Comparison of ENCODE assay signal across 25 cellular contexts in genomic region chr11:33725496-33725895, GRCh38. TPM values are rescaled to one million over a fixed set of nuclear protein-coding genes. Genes with fewer than 3 reads are reported as not detected.
DNase-seq lines count a peak whose midpoint lies in the region; ATAC-seq and TF ChIP-seq lines count a peak whose summit lies in the region.
"Had no signal": no experiment of that assay in that cellular context is flagged by ENCODE, and none has a peak within 500 bp of the region (broad histone marks: within the 10 kb centered on the region; RNA-seq: fewer than 3 reads in every experiment).

No MANE protein-coding gene starts in this region.

- H3K36me3 ChIP-seq in mesodermal cell (ENCODE audit: control insufficient read depth, insufficient read depth, low read length): peaks cover 19% of the 10 kb centered on the region
- H3K36me3 ChIP-seq in thoracic aorta: peaks cover 4% of the 10 kb centered on the region

- no peak for ATAC-seq in thoracic aorta (ENCODE audit: insufficient number of reproducible peaks, low FRiP score, low read depth)
- ATAC-seq: activated CD8-positive, alpha-beta T cell treated with anti-CD3 and anti-CD28 coated beads for 36 hours; naive thymus-derived CD8-positive, alpha-beta T cell had no signal

- intact Hi-C loops in MCF 10A (cut with micrococcal nuclease): no loop called here

- WGBS in mesodermal cell (ENCODE audit: insufficient coverage in 2 of 2), 2 experiments: 71 to 75% methylated on average over 2 of the region's 5 CpGs

- H3K9me3 ChIP-seq in mesodermal cell (ENCODE audit: control insufficient read depth, low read length): no peaks in the 10 kb centered on the region
- H3K9me3 ChIP-seq in thoracic aorta: no peaks in the 10 kb centered on the region
- H3K9me3 ChIP-seq: Caco-2 had no signal

- H3K4me1 Mint-ChIP-seq in HFFc6 (ENCODE audit: low read depth) (peaks cover 97% of the 10 kb centered on the region), MCF 10A (ENCODE audit: insufficient read depth, unreplicated experiment) (peaks cover 68% of the 10 kb centered on the region)

- H3K4me1 ChIP-seq in mesodermal cell (ENCODE audit: control insufficient read depth, insufficient read depth, low read length, poor library complexity, severe bottlenecking): peaks cover 49% of the 10 kb centered on the region
- peaks cover 31 to 45% of the 10 kb centered on the region in 2 donors for H3K4me1 ChIP-seq in thoracic aorta (ENCODE audit: control insufficient read depth in 1 of 2, low read depth in 2 of 2)

- TF ChIP-seq CTCF in HFFc6 (IDR thresholded peaks at IDR 0.05): no peak
- TF ChIP-seq CTCF in MCF 10A (IDR thresholded peaks at IDR 0.05; ENCODE audit: unreplicated experiment): no peak
- no peak for TF ChIP-seq CTCF in thoracic aorta (IDR thresholded peaks at IDR 0.05)

- H3K36me3 Mint-ChIP-seq in HFFc6 (ENCODE audit: low read depth): peaks cover 54% of the 10 kb centered on the region
- peaks cover 72% of the 10 kb centered on the region for H3K36me3 Mint-ChIP-seq in MCF 10A (ENCODE audit: insufficient read depth, unreplicated experiment)

- BruUV-seq in MCF 10A (replicated peaks; lab: Mats Ljungman, UMichigan): no TSS peak

- H3K27ac Mint-ChIP-seq in HFFc6: peak overlapping the region; percentile 97
- H3K27ac Mint-ChIP-seq in MCF 10A (ENCODE audit: low read depth, unreplicated experiment): peak overlapping the region; percentile 93
- H3K27ac Mint-ChIP-seq: activated CD8-positive, alpha-beta T cell treated with anti-CD3 and anti-CD28 coated beads for 36 hours; naive thymus-derived CD8-positive, alpha-beta T cell had no signal

- no peaks in the 10 kb centered on the region for H3K27me3 ChIP-seq in thoracic aorta (replicated peaks; ENCODE audit: insufficient read depth)

- DNase-seq in HFFc6 (no peak), MCF 10A (ENCODE audit: unreplicated experiment) (no peak), thoracic aorta (ENCODE audit: low spot score) (no peak), COLO829 (ENCODE audit: low spot score) (no peak), NCI-H510A treated with DMSO at 0.1 percent for 48 hours (lab: John Stamatoyannopoulos, UW) (no peak), H4 (ENCODE audit: low spot score) (no peak)
- DNase-seq: activated CD8-positive, alpha-beta T cell treated with anti-CD3 and anti-CD28 coated beads for 36 hours; activated naive CD4-positive, alpha-beta T cell; activated T-cell treated with anti-CD3 and anti-CD28 coated beads, Interleukin-2, amount 50 U/mL, for 1 hour; AML-193; Caco-2; cerebellar nuclear complex; effector CD8-positive, alpha-beta T cell; EL; head of caudate nucleus; MV-4-11; naive thymus-derived CD8-positive, alpha-beta T cell; NCI-H2029; NCI-H524 treated with DMSO at 0.1 percent for 48 hours; SHP77 treated with DMSO at 0.1 percent for 48 hours; small intestine; stimulated activated CD4-positive, alpha-beta T cell treated with anti-CD3 and anti-CD28 coated beads, Interleukin-4, amount 100 ng/mL, for 24 hours; substantia nigra had no signal

- H3K4me3 ChIP-seq in mesodermal cell (ENCODE audit: extremely low read depth, insufficient read depth, low read length, poor library complexity, severe bottlenecking) (no peak overlapping the region), thoracic aorta (no peak overlapping the region)

- CTCF ChIA-PET in MCF 10A (lab: Yijun Ruan, JAX): interaction anchor here (1.4 to 1.8 kb wide), 2 partner anchors 10 kb away, joined by 3 to 10 read pairs; no protein-coding TSS in a partner anchor

- H3K9me3 Mint-ChIP-seq in HFFc6 (peaks cover 11% of the 10 kb centered on the region), MCF 10A (ENCODE audit: unreplicated experiment) (no peaks in the 10 kb centered on the region)
- H3K9me3 Mint-ChIP-seq: activated CD8-positive, alpha-beta T cell treated with anti-CD3 and anti-CD28 coated beads for 36 hours; naive thymus-derived CD8-positive, alpha-beta T cell had no signal

- H3K27ac ChIP-seq in mesodermal cell (ENCODE audit: low read depth, low read length, severe bottlenecking) (peak overlapping the region; percentile 1), thoracic aorta (peak overlapping the region; percentile 58 to 71)

- H3K27me3 Mint-ChIP-seq in HFFc6 (ENCODE audit: insufficient read depth): peaks cover 5% of the 10 kb centered on the region
- H3K27me3 Mint-ChIP-seq in MCF 10A (ENCODE audit: insufficient read depth, unreplicated experiment): no peaks in the 10 kb centered on the region
- H3K27me3 Mint-ChIP-seq: naive thymus-derived CD8-positive, alpha-beta T cell had no signal

- H3K4me3 Mint-ChIP-seq in HFFc6: peak overlapping the region; percentile 84; the same call in 1 of the 2 replicates
- peak overlapping the region; percentile 22 for H3K4me3 Mint-ChIP-seq in MCF 10A (ENCODE audit: unreplicated experiment)
- H3K4me3 Mint-ChIP-seq: activated CD8-positive, alpha-beta T cell treated with anti-CD3 and anti-CD28 coated beads for 36 hours; naive thymus-derived CD8-positive, alpha-beta T cell had no signal

- POLR2A ChIA-PET in MCF 10A (lab: Yijun Ruan, JAX): interaction anchor here (0.8 to 16.2 kb wide), 3 partner anchors 12 to 34 kb away, joined by 4 to 409 read pairs (median 5); partner anchors contain the start of gene CD59

RNA-seq across cellular contexts. Expression of gene CD59, which starts 10.7 kb away (rescaled TPM):
- total RNA-seq in HFFc6 (2021; fragmentation: NEBNext Ultra II Directional; extraction: Animal tissue kit (Norgen Biotek cat#: 25700)): 1,000 to 10,000 TPM; 1,095 to 1,408 (median 1,232) TPM
- total RNA-seq in MCF 10A (2022) (597 and 618 TPM in 2 replicates), thoracic aorta (100 to 1,000 TPM; 368 to 529 TPM)
- 248 TPM for polyA plus RNA-seq in mesodermal cell (2013, experiment 1 of 2)
- 222 TPM for polyA plus RNA-seq in mesodermal cell (2013, experiment 2 of 2)
- total RNA-seq in H4 (2014; rRNA removed; shearing (Covaris generic)): 196 and 287 TPM in 2 replicates

RNA-seq across cellular contexts. Expression of gene C11orf91, which starts 24.9 kb away (rescaled TPM):
- under 1 TPM in 4 of 6 experiments, not detected in 2; 0.59 to 0.65 (median 0.60) TPM for total RNA-seq in HFFc6 (2021; fragmentation: NEBNext Ultra II Directional; extraction: Animal tissue kit (Norgen Biotek cat#: 25700))
- 2.8 and 2.9 TPM in 2 replicates for total RNA-seq in MCF 10A (2022)
- 1.1 TPM for polyA plus RNA-seq in mesodermal cell (2013, experiment 1 of 2)
- not detected for polyA plus RNA-seq in mesodermal cell (2013, experiment 2 of 2)
- total RNA-seq in thoracic aorta: not detected
- not detected in 2 replicates for total RNA-seq in H4 (2014; rRNA removed; shearing (Covaris generic))
- total RNA-seq: activated CD8-positive, alpha-beta T cell treated with anti-CD3 and anti-CD28 coated beads for 36 hours; Caco-2; lung microvascular endothelial cell had no signal
- polyA plus RNA-seq: naive thymus-derived CD8-positive, alpha-beta T cell; small intestine had no signal

RNA-seq across cellular contexts. Expression of gene FBXO3, which starts 48.8 kb away (rescaled TPM):
- total RNA-seq in HFFc6 (2021; fragmentation: NEBNext Ultra II Directional; extraction: Animal tissue kit (Norgen Biotek cat#: 25700)): 10 to 100 TPM; 25.3 to 30.0 (median 27.3) TPM
- total RNA-seq in MCF 10A (2022): 20.1 and 22.7 TPM in 2 replicates
- polyA plus RNA-seq in mesodermal cell (2013, experiment 1 of 2): 23.6 TPM
- polyA plus RNA-seq in mesodermal cell (2013, experiment 2 of 2): 26.1 TPM
- total RNA-seq in thoracic aorta: 10 to 100 TPM; 35.1 to 73.8 TPM
- 49.9 and 62.1 TPM in 2 replicates for total RNA-seq in H4 (2014; rRNA removed; shearing (Covaris generic))
